1 cellular context compared by ENCODE assay signal in the genomic region with DNA sequence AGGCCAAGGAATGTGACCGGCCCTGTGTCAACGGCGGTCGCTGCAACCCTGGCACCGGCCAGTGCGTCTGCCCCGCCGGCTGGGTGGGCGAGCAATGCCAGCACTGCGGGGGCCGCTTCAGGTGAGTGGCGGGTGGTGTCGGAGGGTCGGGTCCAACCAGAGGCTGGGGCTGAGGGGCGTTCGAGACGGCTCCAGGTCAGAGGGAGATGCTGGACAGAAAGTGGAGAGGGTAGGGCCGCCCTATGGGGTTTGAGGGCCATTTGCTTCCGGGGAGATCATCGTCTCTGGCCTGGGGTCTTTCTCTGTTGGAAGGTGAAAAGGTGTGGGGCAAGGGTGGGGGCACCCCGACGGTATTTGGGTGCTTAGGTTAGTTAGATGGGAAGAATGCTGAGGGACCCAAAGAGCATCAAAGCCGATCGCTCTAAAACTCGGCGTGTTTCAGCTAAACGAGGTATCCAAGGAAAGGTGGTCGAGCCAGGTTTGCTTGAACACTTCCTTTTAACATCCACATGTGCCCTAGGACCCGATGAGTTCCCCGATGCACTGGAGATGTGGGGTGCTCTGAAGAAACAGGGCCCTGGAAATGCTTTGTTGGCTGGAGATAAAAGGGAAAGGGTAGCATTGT.
TF ChIP-seq lines count a peak whose summit lies in the region.

No MANE protein-coding gene starts in this region.

TF ChIP-seq in HepG2, 621 proteins besides CTCF, POLR2A, EP300 and RAD21 (continued from another document and continues in another):
- TF ChIP-seq, protein P1, sequence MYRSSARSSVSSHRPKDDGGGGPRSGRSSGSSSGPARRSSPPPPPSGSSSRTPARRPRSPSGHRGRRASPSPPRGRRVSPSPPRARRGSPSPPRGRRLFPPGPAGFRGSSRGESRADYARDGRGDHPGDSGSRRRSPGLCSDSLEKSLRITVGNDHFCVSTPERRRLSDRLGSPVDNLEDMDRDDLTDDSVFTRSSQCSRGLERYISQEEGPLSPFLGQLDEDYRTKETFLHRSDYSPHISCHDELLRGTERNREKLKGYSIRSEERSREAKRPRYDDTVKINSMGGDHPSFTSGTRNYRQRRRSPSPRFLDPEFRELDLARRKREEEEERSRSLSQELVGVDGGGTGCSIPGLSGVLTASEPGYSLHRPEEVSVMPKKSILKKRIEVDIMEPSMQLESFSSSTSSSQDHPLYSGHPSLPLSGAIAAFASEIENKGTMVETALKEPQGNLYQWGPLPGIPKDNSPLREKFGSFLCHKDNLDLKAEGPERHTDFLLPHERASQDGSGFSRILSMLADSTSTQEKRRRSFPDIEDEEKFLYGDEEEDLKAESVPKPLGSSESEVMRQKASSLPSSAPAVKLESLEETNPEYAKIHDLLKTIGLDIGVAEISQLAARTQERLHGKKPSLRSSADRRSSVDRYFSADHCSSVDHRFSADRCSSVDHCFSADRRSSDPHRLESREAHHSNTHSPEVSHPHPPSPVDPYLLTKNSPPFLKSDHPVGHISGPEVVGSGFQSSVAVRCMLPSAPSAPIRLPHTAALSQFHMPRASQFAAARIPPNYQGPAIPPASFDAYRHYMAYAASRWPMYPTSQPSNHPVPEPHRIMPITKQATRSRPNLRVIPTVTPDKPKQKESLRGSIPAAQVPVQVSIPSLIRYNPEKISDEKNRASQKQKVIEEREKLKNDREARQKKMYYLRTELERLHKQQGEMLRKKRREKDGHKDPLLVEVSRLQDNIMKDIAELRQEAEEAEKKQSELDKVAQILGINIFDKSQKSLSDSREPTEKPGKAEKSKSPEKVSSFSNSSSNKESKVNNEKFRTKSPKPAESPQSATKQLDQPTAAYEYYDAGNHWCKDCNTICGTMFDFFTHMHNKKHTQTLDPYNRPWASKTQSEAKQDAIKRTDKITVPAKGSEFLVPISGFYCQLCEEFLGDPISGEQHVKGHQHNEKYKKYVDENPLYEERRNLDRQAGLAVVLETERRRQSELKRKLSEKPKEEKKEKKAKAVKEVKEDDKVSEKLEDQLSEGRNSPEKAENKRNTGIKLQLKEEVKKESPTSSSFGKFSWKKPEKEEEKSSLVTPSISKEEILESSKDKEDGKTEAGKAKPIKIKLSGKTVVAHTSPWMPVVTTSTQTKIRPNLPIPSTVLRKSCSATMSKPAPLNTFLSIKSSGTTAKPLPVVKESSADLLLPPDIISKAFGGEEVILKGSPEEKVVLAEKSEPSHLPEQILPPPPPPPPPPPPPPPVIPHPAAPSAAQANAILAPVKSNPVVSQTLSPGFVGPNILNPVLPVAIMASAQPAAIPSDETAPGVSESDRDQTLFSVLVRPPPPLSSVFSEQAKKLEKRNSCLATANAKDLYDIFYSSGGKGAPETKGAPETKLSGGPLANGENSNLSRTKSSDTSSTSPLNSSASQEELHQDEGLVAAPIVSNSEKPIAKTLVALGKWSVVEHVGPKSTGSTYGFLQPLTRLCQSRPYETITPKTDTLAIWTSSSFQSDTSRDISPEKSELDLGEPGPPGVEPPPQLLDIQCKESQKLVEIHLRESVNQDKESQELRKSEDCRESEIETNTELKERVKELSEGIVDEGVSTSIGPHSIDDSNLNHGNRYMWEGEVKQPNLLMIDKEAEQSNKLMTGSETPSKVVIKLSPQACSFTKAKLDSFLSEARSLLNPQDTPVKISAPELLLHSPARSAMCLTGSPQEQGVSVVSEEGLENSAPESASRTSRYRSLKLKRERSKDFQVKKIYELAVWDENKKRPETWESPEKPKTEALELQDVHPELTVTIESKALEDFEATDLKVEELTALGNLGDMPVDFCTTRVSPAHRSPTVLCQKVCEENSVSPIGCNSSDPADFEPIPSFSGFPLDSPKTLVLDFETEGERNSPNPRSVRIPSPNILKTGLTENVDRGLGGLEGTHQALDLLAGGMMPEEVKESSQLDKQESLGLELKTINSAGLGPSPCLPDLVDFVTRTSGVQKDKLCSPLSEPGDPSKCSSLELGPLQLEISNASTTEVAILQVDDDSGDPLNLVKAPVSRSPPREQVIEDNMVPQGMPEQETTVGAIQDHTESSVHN (CRISPR knock-in tag; IDR thresholded peaks at IDR 0.05), result 0 out of 2 replicates have a peak, but pooled peaks have one; percentile 66
- TF ChIP-seq AGO1 (IDR thresholded peaks at IDR 0.05; ENCODE audit: low read depth, low read length, poor library complexity, severe bottlenecking) (no peak), ONECUT2 (CRISPR knock-in tag; IDR thresholded peaks at IDR 0.05) (no peak), HIC2 (CRISPR knock-in tag; IDR thresholded peaks at IDR 0.05; ENCODE audit: low read depth) (peak; percentile 25; the same call in 1 of the 2 replicates), MED13 (CRISPR knock-in tag; IDR thresholded peaks at IDR 0.05) (peak; percentile 65; the same call in 1 of the 2 replicates), ZSCAN21 (CRISPR knock-in tag; IDR thresholded peaks at IDR 0.05; ENCODE audit: borderline replicate concordance) (peak; percentile 18; the same call in 1 of the 2 replicates), ZNF816 (CRISPR knock-in tag; IDR thresholded peaks at IDR 0.05; ENCODE audit: borderline replicate concordance) (0 out of 2 replicates have a peak, but pooled peaks have one; percentile 58), RFXANK (CRISPR knock-in tag; IDR thresholded peaks at IDR 0.05) (no peak), ZNF235 (CRISPR knock-in tag; IDR thresholded peaks at IDR 0.05; ENCODE audit: borderline replicate concordance) (0 out of 2 replicates have a peak, but pooled peaks have one; percentile 16), CBX1 (IDR thresholded peaks at IDR 0.05; ENCODE audit: low read depth) (no peak), ZBTB8A (CRISPR knock-in tag; IDR thresholded peaks at IDR 0.05; ENCODE audit: borderline replicate concordance, low read depth) (peak; percentile 83; the same call in 1 of the 2 replicates)
- TF ChIP-seq, protein P2, sequence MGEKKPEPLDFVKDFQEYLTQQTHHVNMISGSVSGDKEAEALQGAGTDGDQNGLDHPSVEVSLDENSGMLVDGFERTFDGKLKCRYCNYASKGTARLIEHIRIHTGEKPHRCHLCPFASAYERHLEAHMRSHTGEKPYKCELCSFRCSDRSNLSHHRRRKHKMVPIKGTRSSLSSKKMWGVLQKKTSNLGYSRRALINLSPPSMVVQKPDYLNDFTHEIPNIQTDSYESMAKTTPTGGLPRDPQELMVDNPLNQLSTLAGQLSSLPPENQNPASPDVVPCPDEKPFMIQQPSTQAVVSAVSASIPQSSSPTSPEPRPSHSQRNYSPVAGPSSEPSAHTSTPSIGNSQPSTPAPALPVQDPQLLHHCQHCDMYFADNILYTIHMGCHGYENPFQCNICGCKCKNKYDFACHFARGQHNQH (CRISPR knock-in tag; IDR thresholded peaks at IDR 0.05), result peak; percentile 12; the same call in 1 of the 2 replicates
- TF ChIP-seq, protein P3, sequence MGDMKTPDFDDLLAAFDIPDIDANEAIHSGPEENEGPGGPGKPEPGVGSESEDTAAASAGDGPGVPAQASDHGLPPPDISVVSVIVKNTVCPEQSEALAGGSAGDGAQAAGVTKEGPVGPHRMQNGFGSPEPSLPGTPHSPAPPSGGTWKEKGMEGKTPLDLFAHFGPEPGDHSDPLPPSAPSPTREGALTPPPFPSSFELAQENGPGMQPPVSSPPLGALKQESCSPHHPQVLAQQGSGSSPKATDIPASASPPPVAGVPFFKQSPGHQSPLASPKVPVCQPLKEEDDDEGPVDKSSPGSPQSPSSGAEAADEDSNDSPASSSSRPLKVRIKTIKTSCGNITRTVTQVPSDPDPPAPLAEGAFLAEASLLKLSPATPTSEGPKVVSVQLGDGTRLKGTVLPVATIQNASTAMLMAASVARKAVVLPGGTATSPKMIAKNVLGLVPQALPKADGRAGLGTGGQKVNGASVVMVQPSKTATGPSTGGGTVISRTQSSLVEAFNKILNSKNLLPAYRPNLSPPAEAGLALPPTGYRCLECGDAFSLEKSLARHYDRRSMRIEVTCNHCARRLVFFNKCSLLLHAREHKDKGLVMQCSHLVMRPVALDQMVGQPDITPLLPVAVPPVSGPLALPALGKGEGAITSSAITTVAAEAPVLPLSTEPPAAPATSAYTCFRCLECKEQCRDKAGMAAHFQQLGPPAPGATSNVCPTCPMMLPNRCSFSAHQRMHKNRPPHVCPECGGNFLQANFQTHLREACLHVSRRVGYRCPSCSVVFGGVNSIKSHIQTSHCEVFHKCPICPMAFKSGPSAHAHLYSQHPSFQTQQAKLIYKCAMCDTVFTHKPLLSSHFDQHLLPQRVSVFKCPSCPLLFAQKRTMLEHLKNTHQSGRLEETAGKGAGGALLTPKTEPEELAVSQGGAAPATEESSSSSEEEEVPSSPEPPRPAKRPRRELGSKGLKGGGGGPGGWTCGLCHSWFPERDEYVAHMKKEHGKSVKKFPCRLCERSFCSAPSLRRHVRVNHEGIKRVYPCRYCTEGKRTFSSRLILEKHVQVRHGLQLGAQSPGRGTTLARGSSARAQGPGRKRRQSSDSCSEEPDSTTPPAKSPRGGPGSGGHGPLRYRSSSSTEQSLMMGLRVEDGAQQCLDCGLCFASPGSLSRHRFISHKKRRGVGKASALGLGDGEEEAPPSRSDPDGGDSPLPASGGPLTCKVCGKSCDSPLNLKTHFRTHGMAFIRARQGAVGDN (CRISPR knock-in tag; IDR thresholded peaks at IDR 0.05), result peak; percentile 7; the same call in 1 of the 2 replicates
- TF ChIP-seq, protein P4, sequence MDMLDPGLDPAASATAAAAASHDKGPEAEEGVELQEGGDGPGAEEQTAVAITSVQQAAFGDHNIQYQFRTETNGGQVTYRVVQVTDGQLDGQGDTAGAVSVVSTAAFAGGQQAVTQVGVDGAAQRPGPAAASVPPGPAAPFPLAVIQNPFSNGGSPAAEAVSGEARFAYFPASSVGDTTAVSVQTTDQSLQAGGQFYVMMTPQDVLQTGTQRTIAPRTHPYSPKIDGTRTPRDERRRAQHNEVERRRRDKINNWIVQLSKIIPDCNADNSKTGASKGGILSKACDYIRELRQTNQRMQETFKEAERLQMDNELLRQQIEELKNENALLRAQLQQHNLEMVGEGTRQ (IDR thresholded peaks at IDR 0.05; ENCODE audit: low read depth, low read length), result no peak
- TF ChIP-seq, protein P4 (CRISPR knock-in tag; IDR thresholded peaks at IDR 0.05; ENCODE audit: borderline replicate concordance), result no peak
- TF ChIP-seq, protein P5, sequence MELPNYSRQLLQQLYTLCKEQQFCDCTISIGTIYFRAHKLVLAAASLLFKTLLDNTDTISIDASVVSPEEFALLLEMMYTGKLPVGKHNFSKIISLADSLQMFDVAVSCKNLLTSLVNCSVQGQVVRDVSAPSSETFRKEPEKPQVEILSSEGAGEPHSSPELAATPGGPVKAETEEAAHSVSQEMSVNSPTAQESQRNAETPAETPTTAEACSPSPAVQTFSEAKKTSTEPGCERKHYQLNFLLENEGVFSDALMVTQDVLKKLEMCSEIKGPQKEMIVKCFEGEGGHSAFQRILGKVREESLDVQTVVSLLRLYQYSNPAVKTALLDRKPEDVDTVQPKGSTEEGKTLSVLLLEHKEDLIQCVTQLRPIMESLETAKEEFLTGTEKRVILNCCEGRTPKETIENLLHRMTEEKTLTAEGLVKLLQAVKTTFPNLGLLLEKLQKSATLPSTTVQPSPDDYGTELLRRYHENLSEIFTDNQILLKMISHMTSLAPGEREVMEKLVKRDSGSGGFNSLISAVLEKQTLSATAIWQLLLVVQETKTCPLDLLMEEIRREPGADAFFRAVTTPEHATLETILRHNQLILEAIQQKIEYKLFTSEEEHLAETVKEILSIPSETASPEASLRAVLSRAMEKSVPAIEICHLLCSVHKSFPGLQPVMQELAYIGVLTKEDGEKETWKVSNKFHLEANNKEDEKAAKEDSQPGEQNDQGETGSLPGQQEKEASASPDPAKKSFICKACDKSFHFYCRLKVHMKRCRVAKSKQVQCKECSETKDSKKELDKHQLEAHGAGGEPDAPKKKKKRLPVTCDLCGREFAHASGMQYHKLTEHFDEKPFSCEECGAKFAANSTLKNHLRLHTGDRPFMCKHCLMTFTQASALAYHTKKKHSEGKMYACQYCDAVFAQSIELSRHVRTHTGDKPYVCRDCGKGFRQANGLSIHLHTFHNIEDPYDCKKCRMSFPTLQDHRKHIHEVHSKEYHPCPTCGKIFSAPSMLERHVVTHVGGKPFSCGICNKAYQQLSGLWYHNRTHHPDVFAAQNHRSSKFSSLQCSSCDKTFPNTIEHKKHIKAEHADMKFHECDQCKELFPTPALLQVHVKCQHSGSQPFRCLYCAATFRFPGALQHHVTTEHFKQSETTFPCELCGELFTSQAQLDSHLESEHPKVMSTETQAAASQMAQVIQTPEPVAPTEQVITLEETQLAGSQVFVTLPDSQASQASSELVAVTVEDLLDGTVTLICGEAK (IDR thresholded peaks at IDR 0.05), result no peak
- TF ChIP-seq, protein P5 (CRISPR knock-in tag; IDR thresholded peaks at IDR 0.05), result peak; percentile 6; the same call in 1 of the 2 replicates
